18 cellular contexts compared by ENCODE assay signal in the genomic region with DNA sequence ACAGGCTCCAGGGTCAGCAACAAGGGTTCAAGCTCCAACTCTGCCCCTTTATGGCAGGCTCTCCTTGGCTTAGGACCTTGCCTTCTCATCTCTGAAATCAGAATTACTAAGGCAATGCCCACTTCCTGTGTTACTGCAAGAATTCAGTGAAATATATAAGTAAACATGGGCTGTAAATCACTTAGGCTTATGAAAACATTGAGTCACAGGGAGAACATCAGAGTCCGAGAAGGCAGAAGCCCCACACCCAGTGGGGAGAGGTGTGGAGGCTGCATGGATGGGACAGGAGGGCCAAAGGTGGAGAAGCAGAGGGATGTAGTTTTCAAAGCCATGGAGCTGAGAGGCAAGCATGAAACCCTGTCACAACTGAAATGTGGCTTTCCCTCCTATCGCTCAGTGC. TPM values are rescaled to one million over a fixed set of nuclear protein-coding genes. Genes with fewer than 3 reads are reported as not detected.
DNase-seq lines count a peak whose midpoint lies in the region; ATAC-seq and TF ChIP-seq lines count a peak whose summit lies in the region.
"Had no signal": no experiment of that assay in that cellular context is flagged by ENCODE, and none has a peak within 500 bp of the region (broad histone marks: within the 10 kb centered on the region; RNA-seq: fewer than 3 reads in every experiment).

No MANE protein-coding gene starts in this region.

- peaks cover 32% of the 10 kb centered on the region for H3K4me1 Mint-ChIP-seq in activated T-helper 1 cell treated with anti-CD3 and anti-CD28 coated beads, Interleukin-12 subunit alpha, Interleukin-12 subunit beta, Interleukin-2, Interleukin-4 antibody, amounts not matched to agents 30 ng/mL and 10 ng/mL and 1 ng/mL, durations not matched to agents 14 hours and 24 hours and 36 hours (ENCODE audit: low read depth)
- H3K4me1 Mint-ChIP-seq: T-cell had no signal

- no peaks in the 10 kb centered on the region for H3K36me3 Mint-ChIP-seq in activated T-helper 1 cell treated with anti-CD3 and anti-CD28 coated beads, Interleukin-12 subunit alpha, Interleukin-12 subunit beta, Interleukin-2, Interleukin-4 antibody, amounts not matched to agents 30 ng/mL and 10 ng/mL and 1 ng/mL, durations not matched to agents 14 hours and 24 hours and 36 hours (ENCODE audit: low read depth)
- H3K36me3 Mint-ChIP-seq: T-cell had no signal

- ATAC-seq in esophagus mucosa = peak; percentile 31
- no peak for ATAC-seq in HG02571 (IDR thresholded peaks at IDR 0.05; ENCODE audit: unreplicated experiment)
- ATAC-seq: heart left ventricle, T-cell had no signal

- H2AFZ ChIP-seq in OCI-LY7 (ENCODE audit: low read length) = 0 out of 2 replicates have a peak overlapping the region, but pooled peaks have one; percentile 11

- CTCF ChIA-PET in OCI-LY7 (lab: Charles Lee; ENCODE audit: unreplicated experiment) = interaction anchor here (0.8 to 2.2 kb wide), 3 partner anchors 26 to 101 kb away, joined by 3 to 7 read pairs (median 6); no protein-coding TSS in a partner anchor

- H3K4me3 ChIP-seq in OCI-LY7 (ENCODE audit: low read depth, low read length, poor library complexity, severe bottlenecking) = no peak overlapping the region
- H3K4me3 ChIP-seq: heart left ventricle had no signal

- no peaks in the 10 kb centered on the region for H3K9me2 ChIP-seq in OCI-LY7 (ENCODE audit: insufficient read depth, low read length)

- no peak overlapping the region for H3K27ac ChIP-seq in OCI-LY7 (ENCODE audit: low read depth, low read length, poor library complexity, severe bottlenecking)
- H3K27ac ChIP-seq: heart left ventricle had no signal

- H3K36me3 ChIP-seq in OCI-LY7 (ENCODE audit: insufficient read depth, low read length) = no peaks in the 10 kb centered on the region
- H3K36me3 ChIP-seq: heart left ventricle had no signal

- H3K9me3 ChIP-seq in OCI-LY7 (ENCODE audit: low read length) = no peaks in the 10 kb centered on the region
- H3K9me3 ChIP-seq: heart left ventricle had no signal

- H3K79me2 ChIP-seq in OCI-LY7 (ENCODE audit: insufficient read depth, low read depth, low read length) = no peaks in the 10 kb centered on the region

- H3K27me3 Mint-ChIP-seq in activated T-helper 1 cell treated with anti-CD3 and anti-CD28 coated beads, Interleukin-12 subunit alpha, Interleukin-12 subunit beta, Interleukin-2, Interleukin-4 antibody, amounts not matched to agents 30 ng/mL and 10 ng/mL and 1 ng/mL, durations not matched to agents 14 hours and 24 hours and 36 hours (ENCODE audit: insufficient read depth) = peaks cover 5% of the 10 kb centered on the region

- no peaks in the 10 kb centered on the region for H4K20me1 ChIP-seq in OCI-LY7 (ENCODE audit: insufficient read depth, low read length)

- intact Hi-C loops in OCI-LY7 (cut with micrococcal nuclease; ENCODE audit: unreplicated experiment) = no loop called here
- intact Hi-C loops in activated T-helper 1 cell treated with anti-CD3 and anti-CD28 coated beads, Interleukin-12 subunit alpha, Interleukin-12 subunit beta, Interleukin-2, Interleukin-4 antibody, amounts not matched to agents 30 ng/mL and 10 ng/mL and 1 ng/mL, durations not matched to agents 14 hours and 24 hours and 36 hours (cut with micrococcal nuclease) = no loop called here

- H3K4me3 Mint-ChIP-seq in activated T-helper 1 cell treated with anti-CD3 and anti-CD28 coated beads, Interleukin-12 subunit alpha, Interleukin-12 subunit beta, Interleukin-2, Interleukin-4 antibody, amounts not matched to agents 30 ng/mL and 10 ng/mL and 1 ng/mL, durations not matched to agents 14 hours and 24 hours and 36 hours = no peak overlapping the region
- H3K4me3 Mint-ChIP-seq: activated B cell treated with CpG ODN at 0.5 μM for 24 hours, H9, T-cell had no signal

- H3K27ac Mint-ChIP-seq in activated T-helper 1 cell treated with anti-CD3 and anti-CD28 coated beads, Interleukin-12 subunit alpha, Interleukin-12 subunit beta, Interleukin-2, Interleukin-4 antibody, amounts not matched to agents 30 ng/mL and 10 ng/mL and 1 ng/mL, durations not matched to agents 14 hours and 24 hours and 36 hours = no peak overlapping the region
- H3K27ac Mint-ChIP-seq: activated B cell treated with CpG ODN at 0.5 μM for 24 hours, H9, T-cell had no signal

- no peak for TF ChIP-seq CTCF in OCI-LY7 (conservative IDR thresholded peaks at IDR 0.05; ENCODE audit: low read length)

- no peaks in the 10 kb centered on the region for H3K9me3 Mint-ChIP-seq in activated T-helper 1 cell treated with anti-CD3 and anti-CD28 coated beads, Interleukin-12 subunit alpha, Interleukin-12 subunit beta, Interleukin-2, Interleukin-4 antibody, amounts not matched to agents 30 ng/mL and 10 ng/mL and 1 ng/mL, durations not matched to agents 14 hours and 24 hours and 36 hours
- H3K9me3 Mint-ChIP-seq: activated B cell treated with CpG ODN at 0.5 μM for 24 hours, H9, T-cell had no signal

- POLR2A ChIA-PET in OCI-LY7 (lab: Charles Lee) = interaction anchor here (0.5 to 5.1 kb wide), 10 partner anchors 9 to 121 kb away, joined by 3 to 31 read pairs (median 3); no protein-coding TSS in a partner anchor

- DNase-seq in A172 (ENCODE audit: low spot score) (peak; percentile 85), EL (peak; percentile 20), OCI-LY7 (ENCODE audit: low spot score) (no peak), NCI-H82 treated with DMSO at 0.1 percent for 48 hours (lab: John Stamatoyannopoulos, UW; ENCODE audit: unreplicated experiment) (no peak)
- no peak for DNase-seq in activated T-helper 1 cell treated with anti-CD3 and anti-CD28 coated beads, Interleukin-12 subunit alpha, Interleukin-12 subunit beta, Interleukin-2, Interleukin-4 antibody, amounts not matched to agents 30 ng/mL and 10 ng/mL and 1 ng/mL, durations not matched to agents 14 hours and 24 hours and 36 hours (ENCODE audit: low spot score)
- no peak for DNase-seq in stimulated activated naive CD4-positive, alpha-beta T cell (lab: John Stamatoyannopoulos, UW)
- DNase-seq: activated B cell treated with CpG ODN at 0.5 μM for 24 hours; activated naive CD4-positive, alpha-beta T cell; H9; heart left ventricle; islet precursor cell; MM.1S; NCI-H2081 treated with DMSO at 0.1 percent for 48 hours; NCI-H526 treated with DMSO at 0.1 percent for 48 hours; substantia nigra; T-cell had no signal

- 0 out of 2 replicates have a peak overlapping the region, but pooled peaks have one; percentile 5 for H3K4me2 ChIP-seq in OCI-LY7 (ENCODE audit: low read length)

- BruUV-seq in OCI-LY7 (replicated peaks; lab: Mats Ljungman, UMichigan) = no TSS peak

- H3K4me1 ChIP-seq in OCI-LY7 (ENCODE audit: insufficient read depth, low read length, poor library complexity, severe bottlenecking) = peaks cover 75% of the 10 kb centered on the region

RNA-seq across cellular contexts. Expression of gene RGS8, which starts 3.5 kb away (rescaled TPM):
- 0.29 TPM in 1 of 2 replicates, not detected in the other for total RNA-seq in A172 (2014; rRNA removed; shearing (Covaris generic))
- total RNA-seq in OCI-LY7 (2014; rRNA removed; shearing (Covaris generic)) = 0.10 TPM in 1 of 2 replicates, not detected in the other
- total RNA-seq in OCI-LY7 (2022) (0.31 and 1.2 TPM in 2 replicates), esophagus mucosa (not detected)
- total RNA-seq in activated T-helper 1 cell treated with anti-CD3 and anti-CD28 coated beads, Interleukin-12 subunit alpha, Interleukin-12 subunit beta, Interleukin-2, Interleukin-4 antibody, amounts not matched to agents 30 ng/mL and 10 ng/mL and 1 ng/mL, durations not matched to agents 14 hours and 24 hours and 36 hours = not detected in 2 replicates
- total RNA-seq: activated B cell treated with CpG ODN at 0.5 μM for 24 hours, H9, T-cell had no signal

Comparison
In these comparisons a context has a peak if more than half of its experiments do, and no peak if none do; other contexts are left out.
1. DNase-seq: peak in A172 (single experiment) and EL (single experiment); none in OCI-LY7 (single experiment), NCI-H82 treated with DMSO at 0.1 percent for 48 hours (single experiment), activated T-helper 1 cell treated with anti-CD3 and anti-CD28 coated beads, Interleukin-12 subunit alpha, Interleukin-12 subunit beta, Interleukin-2, Interleukin-4 antibody, amounts not matched to agents 30 ng/mL and 10 ng/mL and 1 ng/mL, durations not matched to agents 14 hours and 24 hours and 36 hours (single experiment) and stimulated activated naive CD4-positive, alpha-beta T cell (0 of 6).